Comparison of ENCODE assay signal across 33 cellular contexts in genomic region chr4:84179413-84179812, GRCh38.
"Had no signal": no experiment of that assay in that cellular context is flagged by ENCODE, and none has a peak within 500 bp of the region (broad histone marks: within the 10 kb centered on the region; RNA-seq: fewer than 3 reads in every experiment).

No MANE protein-coding gene starts in this region.

- H3K4me3 ChIP-seq: adrenal gland, body of pancreas, breast epithelium had no signal

- H3K36me3 ChIP-seq: adrenal gland, brain microvascular endothelial cell, breast epithelium had no signal

- H3K9me3 ChIP-seq: adrenal gland, body of pancreas, breast epithelium had no signal

- DNase-seq: activated B cell treated with CpG ODN at 0.5 μM for 24 hours; activated CD4-positive, alpha-beta memory T cell treated with anti-CD3 and anti-CD28 coated beads for 36 hours; activated CD4-positive, alpha-beta T cell treated with anti-CD3 and anti-CD28 coated beads for 4 hours; activated CD4-positive, alpha-beta T cell treated with anti-CD3 and anti-CD28 coated beads, Interleukin-2, amount 10 ng/mL, durations not matched to agents 24 days and 14 days; activated CD4-positive, alpha-beta T cell treated with anti-CD3 and anti-CD28 coated beads, Interleukin-2, amount 50 U/mL, for 1 hour; activated CD4-positive, alpha-beta T cell treated with anti-CD3 and anti-CD28 coated beads, Interleukin-2, amount 50 U/mL, for 4 hours; activated CD4-positive, CD25-positive, alpha-beta regulatory T cell treated with anti-CD3 and anti-CD28 coated beads, Interleukin-2, amount 50 U/mL, for 72 hours; activated CD8-positive, alpha-beta memory T cell treated with anti-CD3 and anti-CD28 coated beads, Interleukin-2, amount 50 U/mL, for 4 hours; activated CD8-positive, alpha-beta T cell treated with anti-CD3 and anti-CD28 coated beads for 36 hours; activated effector memory CD4-positive, alpha-beta T cell treated with anti-CD3 and anti-CD28 coated beads, Interleukin-2, amount 50 U/mL, for 16 hours; activated gamma-delta T cell treated with Interleukin-2 at 50 U/mL for 16 hours; activated naive CD4-positive, alpha-beta T cell; activated naive CD4-positive, alpha-beta T cell treated with anti-CD3 and anti-CD28 coated beads for 36 hours; activated naive CD4-positive, alpha-beta T cell treated with anti-CD3 and anti-CD28 coated beads, Interleukin-2, amount 50 U/mL, for 16 hours; activated naive CD8-positive, alpha-beta T cell treated with anti-CD3 and anti-CD28 coated beads for 36 hours; activated T-cell treated with anti-CD3 and anti-CD28 coated beads for 4 hours; activated T-cell treated with anti-CD3 and anti-CD28 coated beads, Interleukin-2, amount 50 U/mL, for 1 hour; activated T-cell treated with anti-CD3 and anti-CD28 coated beads, Interleukin-2, amount 50 U/mL, for 4 hours; activated T-cell treated with anti-CD3 and anti-CD28 coated beads, Interleukin-2, amount 50 U/mL, for 72 hours; adrenal gland; amniotic stem cell; aorta; body of pancreas; brain microvascular endothelial cell; central memory CD4-positive, alpha-beta T cell; T-helper 2 cell; T-helper 9 cell had no signal

- ATAC-seq: activated CD8-positive, alpha-beta T cell treated with anti-CD3 and anti-CD28 coated beads for 36 hours; activated naive CD4-positive, alpha-beta T cell treated with anti-CD3 and anti-CD28 coated beads, Interleukin-2, amount 50 U/mL, for 72 hours; activated T-cell treated with anti-CD3 and anti-CD28 coated beads, Interleukin-2, amount 50 U/mL, for 4 hours; activated T-cell treated with anti-CD3 and anti-CD28 coated beads, Interleukin-2, amount 50 U/mL, for 72 hours; activated T-helper 17 cell treated with anti-CD3 and anti-CD28 coated beads, Interleukin-2, amount 50 U/mL, for 72 hours; body of pancreas had no signal

- FAIRE-seq: astrocyte, TTC549 had no signal

- H3K27ac ChIP-seq: adrenal gland, body of pancreas, brain microvascular endothelial cell, breast epithelium, VCaP had no signal

- H3K27me3 ChIP-seq: adrenal gland, body of pancreas, brain microvascular endothelial cell, breast epithelium had no signal

- H3K4me1 ChIP-seq: adrenal gland, body of pancreas, breast epithelium had no signal
